In genomic region chr5:173829826-173830225, GRCh38 we compare ENCODE assay signal across 9 cellular contexts. TPM values are rescaled to one million over a fixed set of nuclear protein-coding genes. Genes with fewer than 3 reads are reported as not detected.
DNase-seq lines count a peak whose midpoint lies in the region; ATAC-seq lines count a peak whose summit lies in the region.
"Had no signal": no experiment of that assay in that cellular context is flagged by ENCODE, and none has a peak within 500 bp of the region (broad histone marks: within the 10 kb centered on the region; RNA-seq: fewer than 3 reads in every experiment).

No MANE protein-coding gene starts in this region.

- DNase-seq in GM03348 (ENCODE audit: low spot score) (peak; percentile 25), astrocyte of the hippocampus (ENCODE audit: low read depth, low spot score) (peak; percentile 82), non-pigmented ciliary epithelial cell (ENCODE audit: low read depth) (peak; percentile 22), ureter (ENCODE audit: low spot score) (no peak), hippocampal formation (lab: John Stamatoyannopoulos, UW) (no peak)
- DNase-seq in activated naive CD4-positive, alpha-beta T cell treated with Interleukin-2 at 50 U/mL for 16 hours, result no peak

- ATAC-seq in HG03432 (IDR thresholded peaks at IDR 0.05; ENCODE audit: unreplicated experiment), result peak; percentile 49
- no peak for ATAC-seq in HG03378 (IDR thresholded peaks at IDR 0.05; ENCODE audit: unreplicated experiment)
- ATAC-seq: activated T-helper 17 cell treated with anti-CD3 and anti-CD28 coated beads, Interleukin-2, amount 50 U/mL, for 72 hours had no signal

RNA-seq across cellular contexts. Expression of gene CPEB4, which starts 58.3 kb away (rescaled TPM):
- total RNA-seq in ureter, result 56.4 TPM

Comparison
In these comparisons a context has a peak if more than half of its experiments do, and no peak if none do; other contexts are left out.
1. DNase-seq: peak in GM03348 (single experiment), astrocyte of the hippocampus (single experiment) and non-pigmented ciliary epithelial cell (single experiment); none in ureter (single experiment), hippocampal formation (0 of 2) and activated naive CD4-positive, alpha-beta T cell treated with Interleukin-2 at 50 U/mL for 16 hours (single experiment).